Comparison of ENCODE assay signal across 1 cellular context in the genomic region with DNA sequence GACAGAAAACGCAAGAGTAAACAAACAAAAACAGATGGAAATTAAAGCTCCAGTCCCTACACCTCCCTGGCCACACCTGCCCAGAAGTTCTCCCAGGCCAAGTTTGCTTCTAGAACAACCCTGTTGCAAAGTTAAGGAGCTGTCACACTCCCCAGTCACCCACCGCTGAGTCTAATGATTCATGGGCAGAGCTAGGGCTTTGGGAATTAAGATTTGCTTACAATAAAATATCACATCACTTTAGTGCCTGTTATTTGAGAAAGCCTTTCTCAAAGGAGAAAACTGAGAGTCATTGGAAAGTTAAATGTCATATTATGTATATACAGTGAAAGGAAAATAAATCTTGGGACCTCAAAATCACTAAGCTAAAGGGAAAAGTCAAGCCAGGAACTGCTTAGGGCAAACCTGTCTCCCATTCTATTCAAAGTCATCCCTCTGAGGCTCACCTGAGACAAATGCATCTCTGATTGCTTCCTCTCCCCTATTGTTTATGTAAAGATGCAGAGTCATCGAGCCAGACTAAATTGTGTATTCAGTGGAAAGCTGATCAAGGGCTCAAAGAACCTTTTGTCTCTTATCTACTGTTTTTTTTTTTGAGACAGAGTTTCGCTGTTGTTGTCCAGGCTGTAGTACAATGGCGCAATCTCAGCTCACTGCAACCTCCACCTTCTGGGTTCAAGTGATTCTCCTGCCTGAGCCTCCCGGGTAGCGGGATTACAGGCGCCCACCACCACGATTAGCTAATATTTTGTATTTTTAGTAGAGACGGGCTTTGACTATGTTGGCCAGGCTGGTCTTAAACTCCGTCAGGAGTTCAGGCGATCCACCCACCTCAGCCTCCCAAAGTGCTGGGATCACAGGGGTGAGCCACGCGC.
TF ChIP-seq lines count a peak whose summit lies in the region.

No MANE protein-coding gene starts in this region.

TF ChIP-seq in HepG2, 621 proteins besides CTCF, POLR2A, EP300 and RAD21 (continued from another document and continues in another):
- TF ChIP-seq, protein P1, sequence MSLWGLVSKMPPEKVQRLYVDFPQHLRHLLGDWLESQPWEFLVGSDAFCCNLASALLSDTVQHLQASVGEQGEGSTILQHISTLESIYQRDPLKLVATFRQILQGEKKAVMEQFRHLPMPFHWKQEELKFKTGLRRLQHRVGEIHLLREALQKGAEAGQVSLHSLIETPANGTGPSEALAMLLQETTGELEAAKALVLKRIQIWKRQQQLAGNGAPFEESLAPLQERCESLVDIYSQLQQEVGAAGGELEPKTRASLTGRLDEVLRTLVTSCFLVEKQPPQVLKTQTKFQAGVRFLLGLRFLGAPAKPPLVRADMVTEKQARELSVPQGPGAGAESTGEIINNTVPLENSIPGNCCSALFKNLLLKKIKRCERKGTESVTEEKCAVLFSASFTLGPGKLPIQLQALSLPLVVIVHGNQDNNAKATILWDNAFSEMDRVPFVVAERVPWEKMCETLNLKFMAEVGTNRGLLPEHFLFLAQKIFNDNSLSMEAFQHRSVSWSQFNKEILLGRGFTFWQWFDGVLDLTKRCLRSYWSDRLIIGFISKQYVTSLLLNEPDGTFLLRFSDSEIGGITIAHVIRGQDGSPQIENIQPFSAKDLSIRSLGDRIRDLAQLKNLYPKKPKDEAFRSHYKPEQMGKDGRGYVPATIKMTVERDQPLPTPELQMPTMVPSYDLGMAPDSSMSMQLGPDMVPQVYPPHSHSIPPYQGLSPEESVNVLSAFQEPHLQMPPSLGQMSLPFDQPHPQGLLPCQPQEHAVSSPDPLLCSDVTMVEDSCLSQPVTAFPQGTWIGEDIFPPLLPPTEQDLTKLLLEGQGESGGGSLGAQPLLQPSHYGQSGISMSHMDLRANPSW (CRISPR knock-in tag; IDR thresholded peaks at IDR 0.05; ENCODE audit: borderline replicate concordance): no peak
- TF ChIP-seq ZNF34 (CRISPR knock-in tag; IDR thresholded peaks at IDR 0.05; ENCODE audit: borderline replicate concordance) (no peak), ZNF136 (CRISPR knock-in tag; IDR thresholded peaks at IDR 0.05; ENCODE audit: low read depth) (no peak), ZBTB7B (CRISPR knock-in tag; IDR thresholded peaks at IDR 0.05) (no peak), CREM (IDR thresholded peaks at IDR 0.05) (peak; percentile 19; the same call in 1 of the 2 replicates), CREM (CRISPR knock-in tag; IDR thresholded peaks at IDR 0.05) (no peak), ZNF343 (CRISPR knock-in tag; IDR thresholded peaks at IDR 0.05) (no peak), TCF7L2 (IDR thresholded peaks at IDR 0.05; ENCODE audit: low read depth, low read length) (no peak), ZFP62 (CRISPR knock-in tag; IDR thresholded peaks at IDR 0.05) (no peak), SNRNP70 (IDR thresholded peaks at IDR 0.05; ENCODE audit: low read depth, low read length) (no peak), MLLT10 (CRISPR knock-in tag; IDR thresholded peaks at IDR 0.05) (no peak), THAP11 (CRISPR knock-in tag; IDR thresholded peaks at IDR 0.05) (no peak; the same call in 1 of the 2 replicates), ZNF235 (CRISPR knock-in tag; IDR thresholded peaks at IDR 0.05; ENCODE audit: borderline replicate concordance) (no peak), ZNF367 (CRISPR knock-in tag; IDR thresholded peaks at IDR 0.05; ENCODE audit: borderline replicate concordance) (no peak), ZNF703 (CRISPR knock-in tag; IDR thresholded peaks at IDR 0.05; ENCODE audit: borderline replicate concordance) (no peak), FLYWCH1 (CRISPR knock-in tag; IDR thresholded peaks at IDR 0.05) (no peak), ZNF101 (CRISPR knock-in tag; IDR thresholded peaks at IDR 0.05; ENCODE audit: borderline replicate concordance, low read depth) (no peak), PPARG (CRISPR knock-in tag; conservative IDR thresholded peaks at IDR 0.05) (no peak), TSC22D2 (CRISPR knock-in tag; IDR thresholded peaks at IDR 0.05; ENCODE audit: borderline replicate concordance) (no peak), HOXA9 (CRISPR knock-in tag; IDR thresholded peaks at IDR 0.05; ENCODE audit: borderline replicate concordance) (no peak), EZH2 (conservative IDR thresholded peaks at IDR 0.05; ENCODE audit: low read depth, low read length) (no peak), CBFB (CRISPR knock-in tag; IDR thresholded peaks at IDR 0.05) (no peak), PHF8 (CRISPR knock-in tag; IDR thresholded peaks at IDR 0.05) (no peak), ZIK1 (CRISPR knock-in tag; IDR thresholded peaks at IDR 0.05; ENCODE audit: borderline replicate concordance, low read depth) (no peak), CHCHD3 (CRISPR knock-in tag; IDR thresholded peaks at IDR 0.05) (no peak), SPEN (CRISPR knock-in tag; IDR thresholded peaks at IDR 0.05; ENCODE audit: low read depth) (no peak), ZNF430 (CRISPR knock-in tag; IDR thresholded peaks at IDR 0.05) (no peak), ZKSCAN1 (IDR thresholded peaks at IDR 0.05; ENCODE audit: low read length) (no peak), NFE2 (CRISPR knock-in tag; IDR thresholded peaks at IDR 0.05) (peak; percentile 86), ZNF263 (CRISPR knock-in tag; IDR thresholded peaks at IDR 0.05) (0 out of 2 replicates have a peak, but pooled peaks have one; percentile 38)
- TF ChIP-seq, protein P2, sequence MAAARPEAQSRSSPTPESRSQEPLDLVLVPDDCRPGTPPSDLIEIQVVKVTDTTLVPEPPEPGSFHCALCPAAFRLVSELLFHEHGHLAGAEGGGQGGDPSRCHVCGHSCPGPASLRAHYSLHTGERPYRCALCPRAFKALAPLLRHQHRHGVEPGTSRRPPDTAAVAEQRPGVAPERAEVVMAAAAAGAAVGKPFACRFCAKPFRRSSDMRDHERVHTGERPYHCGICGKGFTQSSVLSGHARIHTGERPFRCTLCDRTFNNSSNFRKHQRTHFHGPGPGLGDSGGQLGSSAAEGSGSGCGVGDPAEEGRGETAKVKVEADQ (CRISPR knock-in tag; IDR thresholded peaks at IDR 0.05; ENCODE audit: borderline replicate concordance): no peak
- TF ChIP-seq, protein P3, sequence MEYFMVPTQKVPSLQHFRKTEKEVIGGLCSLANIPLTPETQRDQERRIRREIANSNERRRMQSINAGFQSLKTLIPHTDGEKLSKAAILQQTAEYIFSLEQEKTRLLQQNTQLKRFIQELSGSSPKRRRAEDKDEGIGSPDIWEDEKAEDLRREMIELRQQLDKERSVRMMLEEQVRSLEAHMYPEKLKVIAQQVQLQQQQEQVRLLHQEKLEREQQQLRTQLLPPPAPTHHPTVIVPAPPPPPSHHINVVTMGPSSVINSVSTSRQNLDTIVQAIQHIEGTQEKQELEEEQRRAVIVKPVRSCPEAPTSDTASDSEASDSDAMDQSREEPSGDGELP (IDR thresholded peaks at IDR 0.05; ENCODE audit: borderline replicate concordance, low read depth): peak; percentile 56; the same call in 1 of the 2 replicates
- TF ChIP-seq, protein P4, sequence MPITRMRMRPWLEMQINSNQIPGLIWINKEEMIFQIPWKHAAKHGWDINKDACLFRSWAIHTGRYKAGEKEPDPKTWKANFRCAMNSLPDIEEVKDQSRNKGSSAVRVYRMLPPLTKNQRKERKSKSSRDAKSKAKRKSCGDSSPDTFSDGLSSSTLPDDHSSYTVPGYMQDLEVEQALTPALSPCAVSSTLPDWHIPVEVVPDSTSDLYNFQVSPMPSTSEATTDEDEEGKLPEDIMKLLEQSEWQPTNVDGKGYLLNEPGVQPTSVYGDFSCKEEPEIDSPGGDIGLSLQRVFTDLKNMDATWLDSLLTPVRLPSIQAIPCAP (CRISPR knock-in tag; IDR thresholded peaks at IDR 0.05; ENCODE audit: low read depth): no peak
- TF ChIP-seq, protein P5, sequence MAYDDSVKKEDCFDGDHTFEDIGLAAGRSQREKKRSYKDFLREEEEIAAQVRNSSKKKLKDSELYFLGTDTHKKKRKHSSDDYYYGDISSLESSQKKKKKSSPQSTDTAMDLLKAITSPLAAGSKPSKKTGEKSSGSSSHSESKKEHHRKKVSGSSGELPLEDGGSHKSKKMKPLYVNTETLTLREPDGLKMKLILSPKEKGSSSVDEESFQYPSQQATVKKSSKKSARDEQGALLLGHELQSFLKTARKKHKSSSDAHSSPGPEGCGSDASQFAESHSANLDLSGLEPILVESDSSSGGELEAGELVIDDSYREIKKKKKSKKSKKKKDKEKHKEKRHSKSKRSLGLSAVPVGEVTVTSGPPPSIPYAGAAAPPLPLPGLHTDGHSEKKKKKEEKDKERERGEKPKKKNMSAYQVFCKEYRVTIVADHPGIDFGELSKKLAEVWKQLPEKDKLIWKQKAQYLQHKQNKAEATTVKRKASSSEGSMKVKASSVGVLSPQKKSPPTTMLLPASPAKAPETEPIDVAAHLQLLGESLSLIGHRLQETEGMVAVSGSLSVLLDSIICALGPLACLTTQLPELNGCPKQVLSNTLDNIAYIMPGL (CRISPR knock-in tag; IDR thresholded peaks at IDR 0.05; ENCODE audit: borderline replicate concordance in 1 of 2, low read depth in 1 of 2): peak in 1 of 2 experiments; percentile 37; a peak in 1 of 4 replicates
- TF ChIP-seq, protein P6, sequence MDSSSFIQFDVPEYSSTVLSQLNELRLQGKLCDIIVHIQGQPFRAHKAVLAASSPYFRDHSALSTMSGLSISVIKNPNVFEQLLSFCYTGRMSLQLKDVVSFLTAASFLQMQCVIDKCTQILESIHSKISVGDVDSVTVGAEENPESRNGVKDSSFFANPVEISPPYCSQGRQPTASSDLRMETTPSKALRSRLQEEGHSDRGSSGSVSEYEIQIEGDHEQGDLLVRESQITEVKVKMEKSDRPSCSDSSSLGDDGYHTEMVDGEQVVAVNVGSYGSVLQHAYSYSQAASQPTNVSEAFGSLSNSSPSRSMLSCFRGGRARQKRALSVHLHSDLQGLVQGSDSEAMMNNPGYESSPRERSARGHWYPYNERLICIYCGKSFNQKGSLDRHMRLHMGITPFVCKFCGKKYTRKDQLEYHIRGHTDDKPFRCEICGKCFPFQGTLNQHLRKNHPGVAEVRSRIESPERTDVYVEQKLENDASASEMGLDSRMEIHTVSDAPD (CRISPR knock-in tag; IDR thresholded peaks at IDR 0.05): no peak
- TF ChIP-seq, protein P7, sequence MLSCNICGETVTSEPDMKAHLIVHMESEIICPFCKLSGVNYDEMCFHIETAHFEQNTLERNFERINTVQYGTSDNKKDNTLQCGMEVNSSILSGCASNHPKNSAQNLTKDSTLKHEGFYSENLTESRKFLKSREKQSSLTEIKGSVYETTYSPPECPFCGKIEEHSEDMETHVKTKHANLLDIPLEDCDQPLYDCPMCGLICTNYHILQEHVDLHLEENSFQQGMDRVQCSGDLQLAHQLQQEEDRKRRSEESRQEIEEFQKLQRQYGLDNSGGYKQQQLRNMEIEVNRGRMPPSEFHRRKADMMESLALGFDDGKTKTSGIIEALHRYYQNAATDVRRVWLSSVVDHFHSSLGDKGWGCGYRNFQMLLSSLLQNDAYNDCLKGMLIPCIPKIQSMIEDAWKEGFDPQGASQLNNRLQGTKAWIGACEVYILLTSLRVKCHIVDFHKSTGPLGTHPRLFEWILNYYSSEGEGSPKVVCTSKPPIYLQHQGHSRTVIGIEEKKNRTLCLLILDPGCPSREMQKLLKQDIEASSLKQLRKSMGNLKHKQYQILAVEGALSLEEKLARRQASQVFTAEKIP (CRISPR knock-in tag; IDR thresholded peaks at IDR 0.05; ENCODE audit: borderline replicate concordance): no peak
- TF ChIP-seq, protein P8, sequence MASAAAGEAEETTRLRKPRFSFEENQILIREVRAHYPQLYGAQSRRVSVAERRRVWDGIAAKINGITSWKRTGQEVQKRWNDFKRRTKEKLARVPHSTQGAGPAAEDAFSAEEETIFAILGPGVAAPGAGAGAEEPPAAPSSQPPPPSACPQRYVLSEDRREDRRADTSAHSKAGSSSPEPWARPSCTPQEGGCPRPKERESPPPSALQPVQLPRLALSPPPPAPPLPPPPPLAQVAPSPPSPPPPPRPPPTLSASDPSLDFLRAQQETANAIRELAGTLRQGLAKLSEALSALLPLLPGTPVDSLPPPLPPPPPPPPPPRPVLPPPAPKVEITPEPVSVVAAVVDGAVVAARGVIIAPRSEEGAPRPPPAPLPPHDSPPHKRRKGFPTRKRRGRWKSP (CRISPR knock-in tag; IDR thresholded peaks at IDR 0.05): no peak
- TF ChIP-seq, protein P9, sequence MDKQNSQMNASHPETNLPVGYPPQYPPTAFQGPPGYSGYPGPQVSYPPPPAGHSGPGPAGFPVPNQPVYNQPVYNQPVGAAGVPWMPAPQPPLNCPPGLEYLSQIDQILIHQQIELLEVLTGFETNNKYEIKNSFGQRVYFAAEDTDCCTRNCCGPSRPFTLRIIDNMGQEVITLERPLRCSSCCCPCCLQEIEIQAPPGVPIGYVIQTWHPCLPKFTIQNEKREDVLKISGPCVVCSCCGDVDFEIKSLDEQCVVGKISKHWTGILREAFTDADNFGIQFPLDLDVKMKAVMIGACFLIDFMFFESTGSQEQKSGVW (CRISPR knock-in tag; IDR thresholded peaks at IDR 0.05; ENCODE audit: borderline replicate concordance): no peak
- TF ChIP-seq, protein P10, sequence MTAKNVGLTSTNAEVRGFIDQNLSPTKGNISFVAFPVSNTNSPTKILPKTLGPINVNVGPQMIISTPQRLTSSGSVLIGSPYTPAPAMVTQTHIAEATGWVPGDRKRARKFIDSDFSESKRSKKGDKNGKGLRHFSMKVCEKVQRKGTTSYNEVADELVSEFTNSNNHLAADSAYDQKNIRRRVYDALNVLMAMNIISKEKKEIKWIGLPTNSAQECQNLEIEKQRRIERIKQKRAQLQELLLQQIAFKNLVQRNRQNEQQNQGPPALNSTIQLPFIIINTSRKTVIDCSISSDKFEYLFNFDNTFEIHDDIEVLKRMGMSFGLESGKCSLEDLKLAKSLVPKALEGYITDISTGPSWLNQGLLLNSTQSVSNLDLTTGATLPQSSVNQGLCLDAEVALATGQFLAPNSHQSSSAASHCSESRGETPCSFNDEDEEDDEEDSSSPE (CRISPR knock-in tag; IDR thresholded peaks at IDR 0.05): no peak
- TF ChIP-seq, protein P11, sequence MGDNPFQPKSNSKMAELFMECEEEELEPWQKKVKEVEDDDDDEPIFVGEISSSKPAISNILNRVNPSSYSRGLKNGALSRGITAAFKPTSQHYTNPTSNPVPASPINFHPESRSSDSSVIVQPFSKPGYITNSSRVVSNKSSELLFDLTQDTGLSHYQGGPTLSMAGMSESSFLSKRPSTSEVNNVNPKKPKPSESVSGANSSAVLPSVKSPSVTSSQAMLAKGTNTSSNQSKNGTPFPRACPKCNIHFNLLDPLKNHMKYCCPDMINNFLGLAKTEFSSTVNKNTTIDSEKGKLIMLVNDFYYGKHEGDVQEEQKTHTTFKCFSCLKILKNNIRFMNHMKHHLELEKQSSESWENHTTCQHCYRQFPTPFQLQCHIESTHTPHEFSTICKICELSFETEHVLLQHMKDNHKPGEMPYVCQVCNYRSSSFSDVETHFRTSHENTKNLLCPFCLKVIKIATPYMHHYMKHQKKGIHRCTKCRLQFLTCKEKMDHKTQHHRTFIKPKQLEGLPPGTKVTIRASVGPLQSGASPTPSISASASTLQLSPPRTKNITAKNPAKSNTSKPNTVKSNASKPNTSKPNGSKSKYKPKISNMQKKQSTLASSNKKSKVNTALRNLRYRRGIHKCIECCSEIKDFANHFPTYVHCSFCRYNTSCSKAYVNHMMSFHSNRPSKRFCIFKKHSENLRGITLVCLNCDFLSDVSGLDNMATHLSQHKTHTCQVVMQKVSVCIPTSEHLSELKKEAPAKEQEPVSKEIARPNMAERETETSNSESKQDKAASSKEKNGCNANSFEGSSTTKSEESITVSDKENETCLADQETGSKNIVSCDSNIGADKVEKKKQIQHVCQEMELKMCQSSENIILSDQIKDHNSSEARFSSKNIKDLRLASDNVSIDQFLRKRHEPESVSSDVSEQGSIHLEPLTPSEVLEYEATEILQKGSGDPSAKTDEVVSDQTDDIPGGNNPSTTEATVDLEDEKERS (CRISPR knock-in tag; IDR thresholded peaks at IDR 0.05): peak; percentile 85
